Comparison of ENCODE assay signal across 1 cellular context in the genomic region with DNA sequence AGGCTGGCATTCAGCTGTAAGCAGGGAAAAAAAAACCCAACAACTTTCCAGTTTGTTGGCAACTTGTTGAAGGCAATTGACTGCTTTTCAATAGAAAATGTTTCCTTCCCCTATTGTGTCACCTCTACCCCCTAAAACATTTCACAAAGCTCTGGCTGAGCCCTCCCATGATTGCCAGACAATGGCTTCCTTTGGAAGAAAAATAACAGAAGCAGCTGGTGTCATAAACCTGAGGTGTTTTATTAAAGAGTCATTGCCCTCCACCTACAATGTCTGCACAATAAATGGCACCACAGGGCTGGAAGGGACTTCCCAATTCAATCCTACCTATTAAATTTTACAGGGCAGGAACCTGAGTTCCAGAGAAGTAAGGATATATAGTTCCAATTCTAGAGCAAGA.
TF ChIP-seq lines count a peak whose summit lies in the region.

No MANE protein-coding gene starts in this region.

TF ChIP-seq in GM23338, 12 proteins besides CTCF, POLR2A, EP300 and RAD21 (continued from another document):
- TF ChIP-seq ZNF462 (CRISPR knock-in tag; IDR thresholded peaks at IDR 0.05) = no peak
- no peak for TF ChIP-seq EZH2phosphoT487 (IDR thresholded peaks at IDR 0.05; ENCODE audit: unreplicated experiment)
- no peak for TF ChIP-seq NANOG (IDR thresholded peaks at IDR 0.05; ENCODE audit: borderline replicate concordance)
